In genomic region chr12:92400006-92400405, GRCh38 we compare ENCODE assay signal across 13 cellular contexts.
DNase-seq lines count a peak whose midpoint lies in the region; ATAC-seq and TF ChIP-seq lines count a peak whose summit lies in the region.
"Had no signal": no experiment of that assay in that cellular context is flagged by ENCODE, and none has a peak within 500 bp of the region (broad histone marks: within the 10 kb centered on the region; RNA-seq: fewer than 3 reads in every experiment).

No MANE protein-coding gene starts in this region.

- 45 to 80% (median 60%) methylated on average over 5 of the region's 5 CpGs for WGBS in spleen, 5 donors

- peaks cover 99% of the 10 kb centered on the region for H3K4me1 Mint-ChIP-seq in activated CD4-positive, alpha-beta T cell treated with anti-CD3 and anti-CD28 coated beads for 36 hours
- peaks cover 95% of the 10 kb centered on the region for H3K4me1 Mint-ChIP-seq in activated CD8-positive, alpha-beta T cell treated with anti-CD3 and anti-CD28 coated beads for 36 hours (ENCODE audit: low read depth)

- H3K9me3 Mint-ChIP-seq in activated CD4-positive, alpha-beta T cell treated with anti-CD3 and anti-CD28 coated beads for 36 hours (ENCODE audit: low read depth) = peaks cover 9% of the 10 kb centered on the region
- peaks cover 13% of the 10 kb centered on the region for H3K9me3 Mint-ChIP-seq in activated CD8-positive, alpha-beta T cell treated with anti-CD3 and anti-CD28 coated beads for 36 hours

- no peak for TF ChIP-seq POLR2A in spleen (IDR thresholded peaks at IDR 0.05)

- H3K4me3 ChIP-seq in spleen = no peak overlapping the region

- DNase-seq in activated CD4-positive, alpha-beta T cell treated with anti-CD3 and anti-CD28 coated beads for 36 hours = peak; percentile 27
- no peak for DNase-seq in activated CD4-positive, alpha-beta T cell treated with anti-CD3 and anti-CD28 coated beads for 1 hour
- peak; percentile 24 for DNase-seq in activated CD8-positive, alpha-beta T cell treated with anti-CD3 and anti-CD28 coated beads for 36 hours
- no peak for DNase-seq in spleen
- no peak for DNase-seq in ureter (ENCODE audit: low spot score)
- DNase-seq in HK-2 (ENCODE audit: unreplicated experiment) = no peak
- DNase-seq: activated CD4-positive, alpha-beta T cell treated with anti-CD3 and anti-CD28 coated beads, Interleukin-2, amount 50 U/mL, for 48 hours; DMS79; Kasumi-1; NCI-H510A had no signal

- peak; percentile 30 for ATAC-seq in activated CD4-positive, alpha-beta T cell treated with anti-CD3 and anti-CD28 coated beads for 36 hours
- ATAC-seq in HG02763 (IDR thresholded peaks at IDR 0.05; ENCODE audit: unreplicated experiment) = peak; percentile 30
- peak; percentile 15 for ATAC-seq in activated CD8-positive, alpha-beta T cell treated with anti-CD3 and anti-CD28 coated beads for 36 hours
- ATAC-seq in HG03135 (IDR thresholded peaks at IDR 0.05; ENCODE audit: unreplicated experiment) = no peak

- CTCF ChIA-PET in activated CD4-positive, alpha-beta T cell treated with anti-CD3 and anti-CD28 coated beads for 36 hours (lab: Charles Lee) = interaction anchor here (1.3 kb wide), 1 partner anchor 170 kb away, joined by 3 read pairs; no protein-coding TSS in a partner anchor
- CTCF ChIA-PET in activated CD8-positive, alpha-beta T cell treated with anti-CD3 and anti-CD28 coated beads for 36 hours (lab: Charles Lee) = no interaction called here

- POLR2A ChIA-PET in activated CD4-positive, alpha-beta T cell treated with anti-CD3 and anti-CD28 coated beads for 36 hours (lab: Charles Lee) = no interaction called here
- POLR2A ChIA-PET in activated CD8-positive, alpha-beta T cell treated with anti-CD3 and anti-CD28 coated beads for 36 hours (lab: Charles Lee) = interaction anchor here (0.6 to 1.8 kb wide), 3 partner anchors 40 to 244 kb away, joined by 3 read pairs; no protein-coding TSS in a partner anchor

- intact Hi-C loops in activated CD4-positive, alpha-beta T cell treated with anti-CD3 and anti-CD28 coated beads for 36 hours (cut with DNase I, micrococcal nuclease) = loop anchor here (5.0 to 10.0 kb wide), 3 partner anchors 152 to 525 kb away; no protein-coding TSS in a partner anchor
- intact Hi-C loops in activated CD8-positive, alpha-beta T cell treated with anti-CD3 and anti-CD28 coated beads for 36 hours (cut with micrococcal nuclease) = loop anchor here (5.0 to 10.0 kb wide), 4 partner anchors 72 to 1015 kb away; no protein-coding TSS in a partner anchor
- intact Hi-C loops in spleen (cut with DNase I; ENCODE audit: low total_unique reads) = no loop called here

- H3K27ac ChIP-seq in spleen = peak overlapping the region; percentile 49 to 91 (median 81)
- H3K27ac ChIP-seq: 22Rv1 had no signal

- peaks cover 13% of the 10 kb centered on the region for H3K36me3 Mint-ChIP-seq in activated CD4-positive, alpha-beta T cell treated with anti-CD3 and anti-CD28 coated beads for 36 hours (ENCODE audit: low read depth)
- peaks cover 35% of the 10 kb centered on the region for H3K36me3 Mint-ChIP-seq in activated CD8-positive, alpha-beta T cell treated with anti-CD3 and anti-CD28 coated beads for 36 hours (ENCODE audit: low read depth)

- no peak for TF ChIP-seq CTCF in activated CD8-positive, alpha-beta T cell treated with anti-CD3 and anti-CD28 coated beads for 36 hours (IDR thresholded peaks at IDR 0.05)
- TF ChIP-seq CTCF in spleen (IDR thresholded peaks at IDR 0.05 in 8 of 11, conservative IDR thresholded peaks at IDR 0.05 in 3 of 11) = no peak

- H3K9me3 ChIP-seq in spleen = peaks cover 0 to 2% (median 0%) of the 10 kb centered on the region in 8 donors

- no peaks in the 10 kb centered on the region for H3K27me3 ChIP-seq in spleen (replicated peaks in 1 of 7)

- no peaks in the 10 kb centered on the region for H3K27me3 Mint-ChIP-seq in activated CD4-positive, alpha-beta T cell treated with anti-CD3 and anti-CD28 coated beads for 36 hours
- H3K27me3 Mint-ChIP-seq in activated CD8-positive, alpha-beta T cell treated with anti-CD3 and anti-CD28 coated beads for 36 hours = no peaks in the 10 kb centered on the region

- peaks cover 19 to 80% (median 49%) of the 10 kb centered on the region in 6 donors for H3K4me1 ChIP-seq in spleen

- H3K36me3 ChIP-seq in spleen = no peaks in the 10 kb centered on the region

- H3K27ac Mint-ChIP-seq in activated CD4-positive, alpha-beta T cell treated with anti-CD3 and anti-CD28 coated beads for 36 hours = peak overlapping the region; percentile 95
- H3K27ac Mint-ChIP-seq in activated CD8-positive, alpha-beta T cell treated with anti-CD3 and anti-CD28 coated beads for 36 hours = peak overlapping the region; percentile 95

- H3K4me3 Mint-ChIP-seq in activated CD4-positive, alpha-beta T cell treated with anti-CD3 and anti-CD28 coated beads for 36 hours = peak overlapping the region; percentile 50
- H3K4me3 Mint-ChIP-seq in activated CD8-positive, alpha-beta T cell treated with anti-CD3 and anti-CD28 coated beads for 36 hours = peak overlapping the region; percentile 54

Comparison
In these comparisons a context has a peak if more than half of its experiments do, and no peak if none do; other contexts are left out.
1. DNase-seq: peak in activated CD4-positive, alpha-beta T cell treated with anti-CD3 and anti-CD28 coated beads for 36 hours (single experiment) and activated CD8-positive, alpha-beta T cell treated with anti-CD3 and anti-CD28 coated beads for 36 hours (single experiment); none in activated CD4-positive, alpha-beta T cell treated with anti-CD3 and anti-CD28 coated beads for 1 hour (single experiment), spleen (single experiment), ureter (single experiment) and HK-2 (single experiment).